ENCODE assay signal across 8 cellular contexts in the genomic region with DNA sequence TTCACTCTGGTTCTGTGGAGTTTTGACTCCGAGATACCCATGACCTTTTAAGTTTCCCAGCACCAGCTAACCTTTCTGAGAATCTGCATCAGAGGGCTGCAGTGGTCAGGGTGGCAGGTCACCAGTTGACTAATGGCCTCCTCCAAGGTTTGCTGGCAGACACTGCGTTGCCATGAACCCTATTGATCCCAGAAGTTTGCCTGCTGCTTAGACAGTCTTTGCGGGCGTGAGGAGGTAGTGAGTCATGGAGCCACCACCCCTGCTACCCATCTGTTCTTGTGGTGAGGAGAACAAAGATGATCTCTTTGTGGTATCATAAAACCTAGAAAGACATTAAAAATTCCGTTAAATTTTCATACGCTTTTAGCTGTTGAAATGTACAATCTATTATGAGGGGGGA.
DNase-seq lines count a peak whose midpoint lies in the region; ATAC-seq and TF ChIP-seq lines count a peak whose summit lies in the region.
"Had no signal": no experiment of that assay in that cellular context is flagged by ENCODE, and none has a peak within 500 bp of the region (broad histone marks: within the 10 kb centered on the region; RNA-seq: fewer than 3 reads in every experiment).

No MANE protein-coding gene starts in this region.

- peak overlapping the region; percentile 3 for H3K4me2 ChIP-seq in GM23248 (ENCODE audit: unreplicated experiment)

- no peaks in the 10 kb centered on the region for H3F3A ChIP-seq in GM23248 (ENCODE audit: insufficient read depth)

- no peaks in the 10 kb centered on the region for H3K9me2 ChIP-seq in GM23248 (ENCODE audit: insufficient read depth)

- H3K36me3 ChIP-seq in GM23248 (ENCODE audit: low read depth) (no peaks in the 10 kb centered on the region), adrenal gland (replicated peaks in 1 of 2) (no peaks in the 10 kb centered on the region)

- no peak for ATAC-seq in GM18909 (IDR thresholded peaks at IDR 0.05; ENCODE audit: poor library complexity, unreplicated experiment)

- no peak for TF ChIP-seq CTCF in adrenal gland (IDR thresholded peaks at IDR 0.05)

- H3K9me3 ChIP-seq in GM23248 (ENCODE audit: low read depth) (no peaks in the 10 kb centered on the region), adrenal gland (replicated peaks in 1 of 3) (no peaks in the 10 kb centered on the region)

- WGBS in GM23248 (ENCODE audit: low coverage in 1 of 2, low lambda C conversion rate in 2 of 2, missing lambda C conversion rate in 2 of 2), 2 experiments: 70 to 74% methylated on average over 6 of the region's 6 CpGs
- WGBS in adrenal gland, 4 donors: 59 to 62% (median 61%) methylated on average over 6 of the region's 6 CpGs

- H3K27me3 ChIP-seq in GM23248 (replicated peaks; ENCODE audit: insufficient read depth): no peaks in the 10 kb centered on the region
- H3K27me3 ChIP-seq in adrenal gland: no peaks in the 10 kb centered on the region

- no peaks in the 10 kb centered on the region for H4K20me1 ChIP-seq in GM23248 (ENCODE audit: insufficient read depth)

- in situ Hi-C loops in GM23248 (cut with MboI): no loop called here

- H3K9ac ChIP-seq in GM23248: no peak overlapping the region

- H3K27ac ChIP-seq in GM23248: peak overlapping the region; percentile 31; the same call in 1 of the 2 replicates
- peak overlapping the region; percentile 15 to 62 (median 22) for H3K27ac ChIP-seq in adrenal gland

- peak; percentile 75 for DNase-seq in GM23248
- peak; percentile 74 for DNase-seq in OCI-M1 (lab: John Stamatoyannopoulos, UW)
- peak; percentile 63 to 94 (median 81) for DNase-seq in adrenal gland
- DNase-seq in stimulated activated CD4-positive, alpha-beta T cell treated with anti-CD3 and anti-CD28 coated beads, Interleukin-2, amount 100 ng/mL, for 48 hours: peak; percentile 32 to 35
- DNase-seq in NCI-H1436 treated with DMSO at 0.1 percent for 48 hours (lab: John Stamatoyannopoulos, UW): no peak
- no peak for DNase-seq in GM19240 (ENCODE audit: insufficient read length, low spot score)
- DNase-seq: NCI-H524 had no signal

- intact Hi-C loops in adrenal gland (cut with DNase I): no loop called here

- H3K4me3 ChIP-seq in GM23248 (no peak overlapping the region), adrenal gland (no peak overlapping the region)

- H3K79me2 ChIP-seq in GM23248 (ENCODE audit: insufficient read depth): no peaks in the 10 kb centered on the region

- H2AFZ ChIP-seq in GM23248: no peak overlapping the region

- H3K4me1 ChIP-seq in GM23248 (ENCODE audit: insufficient read depth) (peaks cover 10% of the 10 kb centered on the region; the same call in 1 of the 2 replicates), adrenal gland (replicated peaks in 1 of 2) (peaks cover 10 to 18% of the 10 kb centered on the region in 2 donors)

- TF ChIP-seq POLR2A in adrenal gland (IDR thresholded peaks at IDR 0.05): no peak

Comparison
In these comparisons a context has a peak if more than half of its experiments do, and no peak if none do; other contexts are left out.
1. DNase-seq: peak in GM23248 (single experiment), OCI-M1 (single experiment), adrenal gland (7 of 7) and stimulated activated CD4-positive, alpha-beta T cell treated with anti-CD3 and anti-CD28 coated beads, Interleukin-2, amount 100 ng/mL, for 48 hours (2 of 2); none in NCI-H1436 treated with DMSO at 0.1 percent for 48 hours (single experiment) and GM19240 (single experiment).